In the genomic region with DNA sequence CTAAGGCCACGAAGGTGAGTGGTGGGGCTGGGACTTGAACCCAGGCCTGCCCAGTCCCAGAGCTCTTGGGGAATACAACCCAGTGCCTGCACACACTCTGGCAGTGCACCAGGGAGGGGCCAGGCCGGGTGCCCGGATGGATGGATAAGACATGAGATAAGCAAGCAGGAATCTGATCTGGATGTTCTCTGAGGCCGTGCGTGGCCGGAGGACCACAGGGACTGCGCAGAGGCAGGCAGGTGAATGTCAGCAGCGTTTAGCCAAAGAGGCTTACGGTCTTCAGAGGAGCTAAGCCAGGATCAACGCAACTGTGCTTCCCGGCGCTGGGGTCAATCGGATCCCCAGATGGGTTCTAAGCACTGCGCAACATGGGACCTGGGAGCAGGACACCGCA, we compare ENCODE assay signal across 8 cellular contexts. TPM values are rescaled to one million over a fixed set of nuclear protein-coding genes. Genes with fewer than 3 reads are reported as not detected.
DNase-seq lines count a peak whose midpoint lies in the region; ATAC-seq and TF ChIP-seq lines count a peak whose summit lies in the region.

No MANE protein-coding gene starts in this region.

- H3K36me3 Mint-ChIP-seq in activated CD8-positive, alpha-beta memory T cell treated with anti-CD3 and anti-CD28 coated beads, Interleukin-2, amount 10 ng/mL, durations not matched to agents 7 days and 5 days, result peaks cover 3% of the 10 kb centered on the region
- peaks cover 11% of the 10 kb centered on the region for H3K36me3 Mint-ChIP-seq in activated CD8-positive, alpha-beta T cell treated with anti-CD3 and anti-CD28 coated beads for 36 hours (ENCODE audit: low read depth)
- peaks cover 18 to 31% of the 10 kb centered on the region in 2 donors for H3K36me3 Mint-ChIP-seq in stimulated activated naive B cell treated with anti-CD40 and anti-IgM and Interleukin-4, amounts not matched to agents 10 μg/mL and 1 μg/mL and 100 μg/mL, for 72 hours

- CTCF ChIA-PET in activated CD8-positive, alpha-beta memory T cell treated with anti-CD3 and anti-CD28 coated beads, Interleukin-2, amount 10 ng/mL, durations not matched to agents 7 days and 5 days (lab: Charles Lee), result no interaction called here
- CTCF ChIA-PET in activated CD8-positive, alpha-beta T cell treated with anti-CD3 and anti-CD28 coated beads for 36 hours (lab: Charles Lee), result no interaction called here

- POLR2A ChIA-PET in activated CD8-positive, alpha-beta T cell treated with anti-CD3 and anti-CD28 coated beads for 36 hours (lab: Charles Lee), result interaction anchor here (0.7 to 1.6 kb wide), 4 partner anchors 8 to 41 kb away, joined by 3 read pairs; no protein-coding TSS in a partner anchor

- H3K27me3 ChIP-seq in iPS-15b (ENCODE audit: control insufficient read depth, insufficient read depth, low read length), result no peaks in the 10 kb centered on the region

- H3K36me3 ChIP-seq in iPS-15b (ENCODE audit: control insufficient read depth, insufficient read depth, low read length), result peaks cover 9% of the 10 kb centered on the region

- H3K4me3 ChIP-seq in iPS-15b (ENCODE audit: low read depth, low read length), result peak overlapping the region; percentile 82

- H3K4me3 Mint-ChIP-seq in activated CD8-positive, alpha-beta memory T cell treated with anti-CD3 and anti-CD28 coated beads, Interleukin-2, amount 10 ng/mL, durations not matched to agents 7 days and 5 days, result peak overlapping the region; percentile 83
- peak overlapping the region; percentile 84 for H3K4me3 Mint-ChIP-seq in activated CD8-positive, alpha-beta T cell treated with anti-CD3 and anti-CD28 coated beads for 36 hours
- peak overlapping the region; percentile 97 to 99 for H3K4me3 Mint-ChIP-seq in stimulated activated naive B cell treated with anti-CD40 and anti-IgM and Interleukin-4, amounts not matched to agents 10 μg/mL and 1 μg/mL and 100 μg/mL, for 72 hours

- H3K4me1 ChIP-seq in iPS-15b (ENCODE audit: control insufficient read depth, insufficient read depth, low read length), result peaks cover 5% of the 10 kb centered on the region

- no peak for ATAC-seq in activated CD8-positive, alpha-beta memory T cell treated with anti-CD3 and anti-CD28 coated beads, Interleukin-2, amount 10 ng/mL, durations not matched to agents 7 days and 5 days
- ATAC-seq in activated CD8-positive, alpha-beta T cell treated with anti-CD3 and anti-CD28 coated beads for 36 hours, result no peak
- no peak for ATAC-seq in stimulated activated naive B cell treated with anti-CD40 and anti-IgM and Interleukin-4, amounts not matched to agents 10 μg/mL and 1 μg/mL and 100 μg/mL, for 72 hours (replicated peaks)
- ATAC-seq in esophagus mucosa, result no peak

- no peak for TF ChIP-seq CTCF in activated CD8-positive, alpha-beta T cell treated with anti-CD3 and anti-CD28 coated beads for 36 hours (IDR thresholded peaks at IDR 0.05)

- peak overlapping the region; percentile 92 for H3K9ac ChIP-seq in iPS-15b (ENCODE audit: low read depth, low read length)

- peak overlapping the region; percentile 92 for H3K27ac Mint-ChIP-seq in activated CD8-positive, alpha-beta memory T cell treated with anti-CD3 and anti-CD28 coated beads, Interleukin-2, amount 10 ng/mL, durations not matched to agents 7 days and 5 days
- peak overlapping the region; percentile 95 for H3K27ac Mint-ChIP-seq in activated CD8-positive, alpha-beta T cell treated with anti-CD3 and anti-CD28 coated beads for 36 hours
- peak overlapping the region; percentile 99 for H3K27ac Mint-ChIP-seq in stimulated activated naive B cell treated with anti-CD40 and anti-IgM and Interleukin-4, amounts not matched to agents 10 μg/mL and 1 μg/mL and 100 μg/mL, for 72 hours

- no peaks in the 10 kb centered on the region for H3K9me3 ChIP-seq in iPS-15b (ENCODE audit: control insufficient read depth, insufficient read depth, low read length)

- H3K4me1 Mint-ChIP-seq in activated CD8-positive, alpha-beta memory T cell treated with anti-CD3 and anti-CD28 coated beads, Interleukin-2, amount 10 ng/mL, durations not matched to agents 7 days and 5 days, result peaks cover 35% of the 10 kb centered on the region
- peaks cover 37% of the 10 kb centered on the region for H3K4me1 Mint-ChIP-seq in activated CD8-positive, alpha-beta T cell treated with anti-CD3 and anti-CD28 coated beads for 36 hours (ENCODE audit: low read depth)
- peaks cover 33 to 60% of the 10 kb centered on the region in 2 donors for H3K4me1 Mint-ChIP-seq in stimulated activated naive B cell treated with anti-CD40 and anti-IgM and Interleukin-4, amounts not matched to agents 10 μg/mL and 1 μg/mL and 100 μg/mL, for 72 hours

- no peaks in the 10 kb centered on the region for H3K27me3 Mint-ChIP-seq in activated CD8-positive, alpha-beta memory T cell treated with anti-CD3 and anti-CD28 coated beads, Interleukin-2, amount 10 ng/mL, durations not matched to agents 7 days and 5 days
- no peaks in the 10 kb centered on the region for H3K27me3 Mint-ChIP-seq in activated CD8-positive, alpha-beta T cell treated with anti-CD3 and anti-CD28 coated beads for 36 hours
- H3K27me3 Mint-ChIP-seq in stimulated activated naive B cell treated with anti-CD40 and anti-IgM and Interleukin-4, amounts not matched to agents 10 μg/mL and 1 μg/mL and 100 μg/mL, for 72 hours, result no peaks in the 10 kb centered on the region

- intact Hi-C loops in activated CD8-positive, alpha-beta T cell treated with anti-CD3 and anti-CD28 coated beads for 36 hours (cut with micrococcal nuclease), result no loop called here

- H3K9me3 Mint-ChIP-seq in activated CD8-positive, alpha-beta memory T cell treated with anti-CD3 and anti-CD28 coated beads, Interleukin-2, amount 10 ng/mL, durations not matched to agents 7 days and 5 days (ENCODE audit: low read depth), result no peaks in the 10 kb centered on the region
- H3K9me3 Mint-ChIP-seq in activated CD8-positive, alpha-beta T cell treated with anti-CD3 and anti-CD28 coated beads for 36 hours, result no peaks in the 10 kb centered on the region
- no peaks in the 10 kb centered on the region for H3K9me3 Mint-ChIP-seq in stimulated activated naive B cell treated with anti-CD40 and anti-IgM and Interleukin-4, amounts not matched to agents 10 μg/mL and 1 μg/mL and 100 μg/mL, for 72 hours

- no peak for DNase-seq in activated CD8-positive, alpha-beta memory T cell treated with anti-CD3 and anti-CD28 coated beads, Interleukin-2, amount 10 ng/mL, durations not matched to agents 7 days and 5 days
- DNase-seq in activated CD8-positive, alpha-beta memory T cell treated with anti-CD3 and anti-CD28 coated beads, Interleukin-2, amount 50 U/mL, for 4 hours, result no peak
- DNase-seq in activated CD8-positive, alpha-beta T cell treated with anti-CD3 and anti-CD28 coated beads for 36 hours, result no peak
- DNase-seq in stimulated activated naive B cell treated with anti-CD40 and anti-IgM and Interleukin-4, amounts not matched to agents 10 μg/mL and 1 μg/mL and 100 μg/mL, for 72 hours, result no peak
- DNase-seq in NCI-H526 treated with DMSO at 0.1 percent for 48 hours (lab: John Stamatoyannopoulos, UW) (no peak), LoVo (ENCODE audit: low spot score) (no peak)

RNA-seq across cellular contexts. Expression of gene ZNF787, which starts 1.5 kb away (rescaled TPM):
- 10 to 100 TPM; 34.7 to 36.7 TPM for total RNA-seq in activated CD8-positive, alpha-beta memory T cell treated with anti-CD3 and anti-CD28 coated beads, Interleukin-2, amount 10 ng/mL, durations not matched to agents 7 days and 5 days
- total RNA-seq in activated CD8-positive, alpha-beta T cell treated with anti-CD3 and anti-CD28 coated beads for 36 hours, result 10 to 100 TPM; 24.2 to 25.8 TPM
- 24.4 TPM for total RNA-seq in esophagus mucosa

RNA-seq across cellular contexts. Expression of gene ZNF444, which starts 21.5 kb away (rescaled TPM):
- total RNA-seq in activated CD8-positive, alpha-beta memory T cell treated with anti-CD3 and anti-CD28 coated beads, Interleukin-2, amount 10 ng/mL, durations not matched to agents 7 days and 5 days, result 10 to 100 TPM; 29.3 to 32.5 TPM
- 10 to 100 TPM; 25.3 to 35.2 TPM for total RNA-seq in activated CD8-positive, alpha-beta T cell treated with anti-CD3 and anti-CD28 coated beads for 36 hours
- total RNA-seq in esophagus mucosa, result 10.4 TPM

RNA-seq across cellular contexts. Expression of gene GALP, which starts 56.2 kb away (rescaled TPM):
- not detected for total RNA-seq in activated CD8-positive, alpha-beta memory T cell treated with anti-CD3 and anti-CD28 coated beads, Interleukin-2, amount 10 ng/mL, durations not matched to agents 7 days and 5 days
- total RNA-seq in activated CD8-positive, alpha-beta T cell treated with anti-CD3 and anti-CD28 coated beads for 36 hours, result not detected
- total RNA-seq in esophagus mucosa, result not detected
